Comparison of ENCODE assay signal across 8 cellular contexts in genomic region chr12:45234134-45234865, GRCh38. TPM values are rescaled to one million over a fixed set of nuclear protein-coding genes. Genes with fewer than 3 reads are reported as not detected.
DNase-seq lines count a peak whose midpoint lies in the region; TF ChIP-seq lines count a peak whose summit lies in the region.

No MANE protein-coding gene starts in this region.

- peak overlapping the region; percentile 93 for H2BK5ac ChIP-seq in H9 (ENCODE audit: insufficient read length, low read length)

- peak overlapping the region; percentile 19 to 66 for H3K4me3 Mint-ChIP-seq in H9
- peak overlapping the region; percentile 16 for H3K4me3 Mint-ChIP-seq in nephron progenitor cell

- H3K4me1 Mint-ChIP-seq in H9 (peaks cover 56% of the 10 kb centered on the region in 2 experiments), nephron progenitor cell (peaks cover 44% of the 10 kb centered on the region)

- H3K36me3 ChIP-seq in BJ (ENCODE audit: control insufficient read depth, insufficient read depth, low read length), result no peaks in the 10 kb centered on the region
- H3K36me3 ChIP-seq in esophagus squamous epithelium, result no peaks in the 10 kb centered on the region
- no peaks in the 10 kb centered on the region for H3K36me3 ChIP-seq in WERI-Rb-1

- H3K79me2 ChIP-seq in H9 (ENCODE audit: insufficient read depth, low read length), result peaks cover 1% of the 10 kb centered on the region; the same call in 1 of the 2 replicates

- no peak overlapping the region for H3K9ac ChIP-seq in H9 (ENCODE audit: extremely low read depth, insufficient read length, low read length)

- TF ChIP-seq POLR2A in esophagus squamous epithelium (IDR thresholded peaks at IDR 0.05), result no peak

- TF ChIP-seq CTCF in BJ (IDR thresholded peaks at IDR 0.05; ENCODE audit: insufficient read depth, low read depth, low read length), result no peak
- TF ChIP-seq CTCF in H9 (conservative IDR thresholded peaks at IDR 0.05), result no peak
- peak in 1 of 6 experiments; percentile 42 for TF ChIP-seq CTCF in esophagus squamous epithelium (IDR thresholded peaks at IDR 0.05)
- TF ChIP-seq CTCF in nephron progenitor cell (IDR thresholded peaks at IDR 0.05), result no peak
- TF ChIP-seq CTCF in WERI-Rb-1 (IDR thresholded peaks at IDR 0.05; ENCODE audit: low read depth, low read length), result no peak

- H4K8ac ChIP-seq in H9 (replicated peaks; ENCODE audit: insufficient read length, low read depth, low read length), result no peak overlapping the region

- peak overlapping the region; percentile 95 for H3K27ac ChIP-seq in H9 (ENCODE audit: insufficient read length, low read depth, low read length)
- peak overlapping the region; percentile 77 to 86 (median 82) for H3K27ac ChIP-seq in esophagus squamous epithelium
- no peak overlapping the region for H3K27ac ChIP-seq in WERI-Rb-1

- H4K5ac ChIP-seq in H9 (ENCODE audit: insufficient read length, low read depth, low read length), result no peak overlapping the region

- intact Hi-C loops in esophagus squamous epithelium (cut with DNase I), result no loop called here

- no peaks in the 10 kb centered on the region for H3K79me1 ChIP-seq in H9 (ENCODE audit: insufficient read depth, low read depth, low read length, poor library complexity, severe bottlenecking)

- no peak overlapping the region for H2AFZ ChIP-seq in H9 (ENCODE audit: low read length)

- peak overlapping the region; percentile 48 for H3K4me2 ChIP-seq in H9 (ENCODE audit: insufficient read depth, insufficient read length, low read length)

- no peak overlapping the region for H3K56ac ChIP-seq in H9 (ENCODE audit: insufficient read length, low read depth, low read length)

- H3K4me3 ChIP-seq in BJ (ENCODE audit: low read depth, low read length) (no peak overlapping the region), esophagus squamous epithelium (peak overlapping the region in 1 of 4 donors; percentile 37), WERI-Rb-1 (ENCODE audit: low read depth, low read length) (no peak overlapping the region)

- H3K14ac ChIP-seq in H9 (ENCODE audit: insufficient read depth, low read length), result no peak overlapping the region

- no peak overlapping the region for H2BK120ac ChIP-seq in H9 (ENCODE audit: low read depth, low read length, poor library complexity, severe bottlenecking)

- POLR2A ChIA-PET in BJ (lab: Charles Lee), result interaction anchor here (0.5 to 0.6 kb wide), 2 partner anchors 135 to 1428 kb away, joined by 3 to 10 read pairs; partner anchors contain the start of gene TWF1

- peak overlapping the region; percentile 95 to 98 (median 97) for H3K27ac Mint-ChIP-seq in H9
- H3K27ac Mint-ChIP-seq in nephron progenitor cell, result peak overlapping the region; percentile 85

- H3K27me3 Mint-ChIP-seq in H9 (ENCODE audit: low read depth) (no peaks in the 10 kb centered on the region; the same call in 1 of the 2 replicates), nephron progenitor cell (ENCODE audit: low read depth, poor library complexity) (no peaks in the 10 kb centered on the region)

- peak; percentile 95 for DNase-seq in BJ (ENCODE audit: low read depth)
- peak; percentile 79 for DNase-seq in H9
- peak; percentile 92 to 96 for DNase-seq in SW 1271 (lab: John Stamatoyannopoulos, UW)
- DNase-seq in esophagus squamous epithelium (lab: John Stamatoyannopoulos, UW), result no peak
- no peak for DNase-seq in nephron progenitor cell
- no peak for DNase-seq in WERI-Rb-1
- no peak for DNase-seq in NCI-H82 treated with DMSO at 0.1 percent for 48 hours (lab: John Stamatoyannopoulos, UW; ENCODE audit: unreplicated experiment)
- DNase-seq in NK-92 treated with Interleukin-12 subunit alpha and Interleukin-12 subunit beta, amount 100 ng/mL, for 24 hours (lab: John Stamatoyannopoulos, UW), result no peak

- H3K9me3 ChIP-seq in H9 (ENCODE audit: control insufficient read depth, low read depth, low read length) (no peaks in the 10 kb centered on the region), esophagus squamous epithelium (no peaks in the 10 kb centered on the region), WERI-Rb-1 (ENCODE audit: severe bottlenecking) (no peaks in the 10 kb centered on the region)

- no peak overlapping the region for H3T11ph ChIP-seq in H9 (ENCODE audit: low read length)

- H4K91ac ChIP-seq in H9 (ENCODE audit: insufficient read length, low read depth, low read length), result no peak overlapping the region

- no peak overlapping the region for H2BK20ac ChIP-seq in H9 (ENCODE audit: low read depth, low read length, poor library complexity, severe bottlenecking)

- H3K36me3 Mint-ChIP-seq in H9 (ENCODE audit: insufficient read depth in 1 of 3, low read depth in 3 of 3) (peaks cover 9 to 20% (median 9%) of the 10 kb centered on the region in 3 experiments), nephron progenitor cell (ENCODE audit: low read depth) (peaks cover 40% of the 10 kb centered on the region)

- no peaks in the 10 kb centered on the region for H3K23me2 ChIP-seq in H9 (ENCODE audit: insufficient read length, low read depth, low read length, poor library complexity, severe bottlenecking)

- no peak overlapping the region for H3K4ac ChIP-seq in H9 (ENCODE audit: low read depth, low read length)

- H3K27me3 ChIP-seq in BJ (ENCODE audit: control insufficient read depth, insufficient read depth, low read length) (no peaks in the 10 kb centered on the region), H9 (ENCODE audit: insufficient read depth, low read length) (no peaks in the 10 kb centered on the region), esophagus squamous epithelium (no peaks in the 10 kb centered on the region), WERI-Rb-1 (ENCODE audit: insufficient read depth, low read depth, severe bottlenecking) (no peaks in the 10 kb centered on the region)

- no peak overlapping the region for H2BK12ac ChIP-seq in H9 (ENCODE audit: insufficient read length, low read depth, low read length)

- H3K4me1 ChIP-seq in H9 (ENCODE audit: insufficient read depth, low read length), result peaks cover 15% of the 10 kb centered on the region; the same call in 1 of the 2 replicates
- peaks cover 21 to 53% (median 48%) of the 10 kb centered on the region in 3 donors for H3K4me1 ChIP-seq in esophagus squamous epithelium

- no peaks in the 10 kb centered on the region for H4K20me1 ChIP-seq in H9 (ENCODE audit: control insufficient read depth, insufficient read depth, insufficient read length)

- no peak overlapping the region for H2BK15ac ChIP-seq in H9 (ENCODE audit: low read depth, low read length)

- H3K23ac ChIP-seq in H9 (ENCODE audit: insufficient read length, low read depth, low read length), result no peak overlapping the region

- no peak overlapping the region for H2AK5ac ChIP-seq in H9 (ENCODE audit: insufficient read length, low read length)

- H3K9me3 Mint-ChIP-seq in H9 (peaks cover 0 to 6% of the 10 kb centered on the region in 2 experiments; a peak in 3 of 5 replicates), nephron progenitor cell (peaks cover 29% of the 10 kb centered on the region)

- no peak overlapping the region for H3K18ac ChIP-seq in H9 (ENCODE audit: insufficient read length, low read depth, low read length)

- no CpG with 5 or more reads among the region's 4 CpGs for WGBS in H9 (ENCODE audit: extremely low coverage, insufficient read length, low lambda C conversion rate)
- 11 to 16% methylated on average over 4 of the region's 4 CpGs for WGBS in esophagus squamous epithelium, 2 donors

- CTCF ChIA-PET in BJ (lab: Yijun Ruan, JAX), result interaction anchor here (0.6 to 2.2 kb wide), 5 partner anchors 21 to 1886 kb away, joined by 4 to 7 read pairs (median 4); no protein-coding TSS in a partner anchor

RNA-seq across cellular contexts. Expression of gene ANO6, which starts 18.4 kb away (rescaled TPM):
- 45.8 and 72.3 TPM in 2 replicates for polyA plus RNA-seq in BJ (2011; rRNA removed)
- 43.7 and 44.7 TPM in 2 replicates for polyA minus RNA-seq in BJ (2011; rRNA and poly(A)+ RNA removed)
- total RNA-seq in H9 (2021) (24.3 TPM in 2 replicates), esophagus squamous epithelium (10 to 100 TPM; 13.0 to 40.8 (median 25.1) TPM)

Comparison
In these comparisons a context has a peak if more than half of its experiments do, and no peak if none do; other contexts are left out.
1. DNase-seq: peak in BJ (single experiment), H9 (single experiment) and SW 1271 (2 of 2); none in esophagus squamous epithelium (single experiment), nephron progenitor cell (single experiment), WERI-Rb-1 (single experiment), NCI-H82 treated with DMSO at 0.1 percent for 48 hours (single experiment) and NK-92 treated with Interleukin-12 subunit alpha and Interleukin-12 subunit beta, amount 100 ng/mL, for 24 hours (single experiment).